ENCODE assay signal across 1 cellular context in the genomic region with DNA sequence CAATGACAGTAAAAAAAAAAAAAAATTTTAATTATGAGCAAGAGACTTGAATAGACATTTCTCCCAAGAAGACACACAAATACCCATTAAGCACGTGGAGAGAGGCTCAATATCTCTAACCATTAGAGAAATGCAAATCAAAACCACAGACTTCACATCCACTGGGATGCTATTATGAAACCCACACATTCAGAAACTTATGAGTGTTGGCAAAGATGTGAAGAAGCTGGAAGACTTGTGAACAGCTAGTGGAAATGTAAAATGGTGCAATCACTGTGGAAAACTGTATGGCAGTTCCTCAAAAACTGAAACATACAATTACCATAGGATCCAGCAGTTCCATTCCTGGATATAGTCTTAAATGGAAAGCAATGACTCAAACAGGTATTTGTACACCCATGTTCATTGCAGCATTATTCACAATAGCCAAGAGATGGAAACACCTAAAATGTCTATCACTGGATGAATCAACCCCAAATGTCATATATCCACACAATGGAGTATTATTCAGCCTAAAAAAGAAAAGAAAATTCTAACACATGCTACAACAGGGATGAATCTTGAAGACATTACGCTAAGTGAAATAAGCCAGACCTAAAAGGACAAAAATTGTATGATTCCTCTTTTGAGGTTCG.
TF ChIP-seq lines count a peak whose summit lies in the region.

No MANE protein-coding gene starts in this region.

TF ChIP-seq in SK-N-SH, 30 proteins besides CTCF, POLR2A, EP300 and RAD21:
- no peak for TF ChIP-seq SMC3 (IDR thresholded peaks at IDR 0.05; ENCODE audit: low read depth, low read length)
- TF ChIP-seq, protein P1, sequence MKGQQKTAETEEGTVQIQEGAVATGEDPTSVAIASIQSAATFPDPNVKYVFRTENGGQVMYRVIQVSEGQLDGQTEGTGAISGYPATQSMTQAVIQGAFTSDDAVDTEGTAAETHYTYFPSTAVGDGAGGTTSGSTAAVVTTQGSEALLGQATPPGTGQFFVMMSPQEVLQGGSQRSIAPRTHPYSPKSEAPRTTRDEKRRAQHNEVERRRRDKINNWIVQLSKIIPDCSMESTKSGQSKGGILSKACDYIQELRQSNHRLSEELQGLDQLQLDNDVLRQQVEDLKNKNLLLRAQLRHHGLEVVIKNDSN (IDR thresholded peaks at IDR 0.05; ENCODE audit: borderline replicate concordance, low read depth), result no peak
